In genomic region chr6:37145443-37145842, GRCh38 we compare ENCODE assay signal across 23 cellular contexts. TPM values are rescaled to one million over a fixed set of nuclear protein-coding genes. Genes with fewer than 3 reads are reported as not detected.
DNase-seq lines count a peak whose midpoint lies in the region; ATAC-seq and TF ChIP-seq lines count a peak whose summit lies in the region.
"Had no signal": no experiment of that assay in that cellular context is flagged by ENCODE, and none has a peak within 500 bp of the region (broad histone marks: within the 10 kb centered on the region; RNA-seq: fewer than 3 reads in every experiment).

No MANE protein-coding gene starts in this region.

- no CpG with 5 or more reads among the region's 10 CpGs for WGBS in mesendoderm (ENCODE audit: extremely low coverage, insufficient coverage, low lambda C conversion rate)

- peaks cover 11% of the 10 kb centered on the region for H3K4me1 Mint-ChIP-seq in CD4-positive, alpha-beta T cell (ENCODE audit: low read depth)

- no peak overlapping the region for H3K4ac ChIP-seq in mesendoderm (ENCODE audit: low read depth, low read length)

- H3K27me3 Mint-ChIP-seq in CD4-positive, alpha-beta T cell = no peaks in the 10 kb centered on the region
- H3K27me3 Mint-ChIP-seq: activated naive CD8-positive, alpha-beta T cell treated with anti-CD3 and anti-CD28 coated beads, Interleukin-2, amount 50 U/mL, for 24 hours had no signal

- peak overlapping the region; percentile 73 for H2BK120ac ChIP-seq in mesendoderm (ENCODE audit: low read depth, low read length)

- no peaks in the 10 kb centered on the region for H3K79me2 ChIP-seq in mesendoderm (ENCODE audit: control insufficient read depth, insufficient read depth, low read length)

- H3K4me3 Mint-ChIP-seq in CD4-positive, alpha-beta T cell = no peak overlapping the region
- H3K4me3 Mint-ChIP-seq: activated naive CD8-positive, alpha-beta T cell treated with anti-CD3 and anti-CD28 coated beads, Interleukin-2, amount 50 U/mL, for 24 hours; brain; T-helper 1 cell treated with Interleukin-12 subunit alpha and Interleukin-12 subunit beta and Interleukin-4 antibody, amounts not matched to agents 30 μg/mL and 1 μg/mL, for 36 hours had no signal

- no peaks in the 10 kb centered on the region for H3K9me3 Mint-ChIP-seq in CD4-positive, alpha-beta T cell
- H3K9me3 Mint-ChIP-seq: activated naive CD8-positive, alpha-beta T cell treated with anti-CD3 and anti-CD28 coated beads, Interleukin-2, amount 50 U/mL, for 24 hours; brain; T-helper 1 cell treated with Interleukin-12 subunit alpha and Interleukin-12 subunit beta and Interleukin-4 antibody, amounts not matched to agents 30 μg/mL and 1 μg/mL, for 36 hours had no signal

- CTCF ChIA-PET in CD4-positive, alpha-beta T cell (lab: Charles Lee) = interaction anchor here (1.4 kb wide), 1 partner anchor 26 kb away, joined by 3 read pairs; no protein-coding TSS in a partner anchor

- TF ChIP-seq POLR2A in uterus (IDR thresholded peaks at IDR 0.05) = no peak

- H3K18ac ChIP-seq in mesendoderm (ENCODE audit: low read length) = peak overlapping the region; percentile 84

- H4K8ac ChIP-seq in mesendoderm (ENCODE audit: low read depth, low read length) = no peak overlapping the region

- POLR2A ChIA-PET in CD4-positive, alpha-beta T cell (lab: Charles Lee) = no interaction called here

- H3K4me1 ChIP-seq in mesendoderm (ENCODE audit: control insufficient read depth, low read depth, low read length) = peaks cover 9% of the 10 kb centered on the region
- H3K4me1 ChIP-seq in uterus = peaks cover 0 to 11% of the 10 kb centered on the region in 2 donors

- no peaks in the 10 kb centered on the region for H3K9me3 ChIP-seq in uterus
- no peaks in the 10 kb centered on the region for H3K9me3 ChIP-seq in CD4-positive, alpha-beta T cell (ENCODE audit: control insufficient read depth, low read length)

- H4K5ac ChIP-seq in mesendoderm (ENCODE audit: low read length) = no peak overlapping the region

- H3K36me3 Mint-ChIP-seq in CD4-positive, alpha-beta T cell (ENCODE audit: low read depth) = no peaks in the 10 kb centered on the region
- H3K36me3 Mint-ChIP-seq: brain had no signal

- DNase-seq in HT1080 (ENCODE audit: low read depth) (peak; percentile 52), brain microvascular endothelial cell (peak; percentile 5), mesendoderm (no peak), uterus (no peak), NCI-H2196 (lab: John Stamatoyannopoulos, UW; ENCODE audit: unreplicated experiment) (no peak)
- DNase-seq in CD4-positive, alpha-beta T cell = no peak
- DNase-seq: activated CD8-positive, alpha-beta memory T cell treated with anti-CD3 and anti-CD28 coated beads for 24 hours; activated gamma-delta T cell treated with Interleukin-2 at 50 U/mL for 16 hours; activated naive CD8-positive, alpha-beta T cell treated with anti-CD3 and anti-CD28 coated beads, Interleukin-2, amount 50 U/mL, for 24 hours; activated T-cell treated with anti-CD3 and anti-CD28 coated beads, Interleukin-2, amount 50 U/mL, for 1 hour; effector CD8-positive, alpha-beta T cell; foreskin melanocyte; left ventricle myocardium superior; NCI-H1436 treated with DMSO at 0.1 percent for 48 hours; NCI-H69; stimulated activated CD4-positive, alpha-beta T cell treated with anti-CD3 and anti-CD28 coated beads, Interleukin-2, amount 100 ng/mL, for 24 hours; substantia nigra had no signal

- intact Hi-C loops in uterus (cut with DNase I; ENCODE audit: low total_unique reads) = no loop called here
- intact Hi-C loops in CD4-positive, alpha-beta T cell (cut with DNase I, micrococcal nuclease) = loop anchor here in 1 of 2 experiments (5.0 kb wide), 1 partner anchor 63 kb away; no protein-coding TSS in a partner anchor

- no peak overlapping the region for H2BK5ac ChIP-seq in mesendoderm (ENCODE audit: low read length)

- H3K4me3 ChIP-seq in brain microvascular endothelial cell (ENCODE audit: low read depth, low read length) (no peak overlapping the region), mesendoderm (ENCODE audit: low read length) (no peak overlapping the region), uterus (no peak overlapping the region)
- H3K4me3 ChIP-seq: SK-N-MC, smooth muscle cell had no signal

- H3K56ac ChIP-seq in mesendoderm (ENCODE audit: low read length) = no peak overlapping the region

- H3K23ac ChIP-seq in mesendoderm (ENCODE audit: low read length) = no peak overlapping the region

- H3K27ac ChIP-seq in brain microvascular endothelial cell (no peak overlapping the region), mesendoderm (ENCODE audit: low read depth, low read length) (no peak overlapping the region), uterus (peak overlapping the region; percentile 93 to 95)
- H3K27ac ChIP-seq in CD4-positive, alpha-beta T cell (ENCODE audit: low read depth, low read length) = no peak overlapping the region
- H3K27ac ChIP-seq: RWPE1 had no signal

- TF ChIP-seq CTCF in brain microvascular endothelial cell (IDR thresholded peaks at IDR 0.05; ENCODE audit: low read depth, low read length, missing control alignments) (no peak), uterus (IDR thresholded peaks at IDR 0.05) (no peak)
- TF ChIP-seq CTCF in CD4-positive, alpha-beta T cell (IDR thresholded peaks at IDR 0.05) = no peak

- H3K79me1 ChIP-seq in mesendoderm (ENCODE audit: low read length) = no peaks in the 10 kb centered on the region

- no peaks in the 10 kb centered on the region for H3K36me3 ChIP-seq in brain microvascular endothelial cell (replicated peaks)
- H3K36me3 ChIP-seq in mesendoderm (ENCODE audit: control insufficient read depth, insufficient read depth, low read length) = no peaks in the 10 kb centered on the region
- H3K36me3 ChIP-seq in uterus = no peaks in the 10 kb centered on the region

- H2AK5ac ChIP-seq in mesendoderm (ENCODE audit: low read length) = no peak overlapping the region

- in situ Hi-C loops in brain microvascular endothelial cell (cut with HindIII; ENCODE audit: low pct_ligation_motif_present, low sequenced_read_pairs) = no loop called here

- H2BK15ac ChIP-seq in mesendoderm (replicated peaks; ENCODE audit: low read depth) = no peak overlapping the region

- H3K27ac Mint-ChIP-seq in CD4-positive, alpha-beta T cell = no peak overlapping the region
- H3K27ac Mint-ChIP-seq: activated naive CD8-positive, alpha-beta T cell treated with anti-CD3 and anti-CD28 coated beads, Interleukin-2, amount 50 U/mL, for 24 hours; T-helper 1 cell treated with Interleukin-12 subunit alpha and Interleukin-12 subunit beta and Interleukin-4 antibody, amounts not matched to agents 30 μg/mL and 1 μg/mL, for 36 hours had no signal

- no peak for ATAC-seq in CD4-positive, alpha-beta T cell (ENCODE audit: poor library complexity)
- ATAC-seq in HG03039 (IDR thresholded peaks at IDR 0.05; ENCODE audit: unreplicated experiment) = no peak
- ATAC-seq: activated naive CD8-positive, alpha-beta T cell treated with anti-CD3 and anti-CD28 coated beads, Interleukin-2, amount 50 U/mL, for 24 hours had no signal

- H3K4me2 ChIP-seq in mesendoderm (ENCODE audit: low read length) = no peak overlapping the region

- H3K27me3 ChIP-seq in brain microvascular endothelial cell (replicated peaks) = no peaks in the 10 kb centered on the region
- no peaks in the 10 kb centered on the region for H3K27me3 ChIP-seq in mesendoderm (ENCODE audit: insufficient read depth, low read length, poor library complexity)
- no peaks in the 10 kb centered on the region for H3K27me3 ChIP-seq in uterus
- no peaks in the 10 kb centered on the region for H3K27me3 ChIP-seq in CD4-positive, alpha-beta T cell (ENCODE audit: control insufficient read depth, insufficient read depth, low read length)

- no peak overlapping the region for H3K9ac ChIP-seq in mesendoderm (ENCODE audit: low read length)

RNA-seq across cellular contexts. Expression of gene PIM1, which starts 24.5 kb away (rescaled TPM):
- 9.3 and 10.9 TPM in 2 replicates for total RNA-seq in HT1080 (2014; rRNA removed; shearing (Covaris generic))
- polyA plus RNA-seq in HT1080 (2015; cell fraction: cytosol; rRNA removed) = 15.7 and 17.7 TPM in 2 replicates
- polyA plus RNA-seq in HT1080 (2015; cell fraction: nucleus; rRNA removed) = 17.6 and 21.2 TPM in 2 replicates
- polyA plus RNA-seq in mesendoderm (2013, experiment 1 of 2) = 153 TPM
- 150 TPM for polyA plus RNA-seq in mesendoderm (2013, experiment 2 of 2)
- total RNA-seq in uterus = 10 to 100 TPM in 3 of 4 donors, 1 to 10 TPM in 1; 2.0 to 44.5 (median 28.8) TPM
- total RNA-seq in CD4-positive, alpha-beta T cell = 100 to 1,000 TPM; 175 to 183 TPM

Comparison
In these comparisons a context has a peak if more than half of its experiments do, and no peak if none do; other contexts are left out.
1. DNase-seq: peak in HT1080 (single experiment) and brain microvascular endothelial cell (single experiment); none in mesendoderm (single experiment), uterus (0 of 2), CD4-positive, alpha-beta T cell (0 of 10) and NCI-H2196 (single experiment).
2. H3K27ac ChIP-seq: peak in uterus (2 of 2); none in brain microvascular endothelial cell (single experiment), mesendoderm (single experiment) and CD4-positive, alpha-beta T cell (single experiment).